ENCODE assay signal across 8 cellular contexts in genomic region chr21:14686466-14687276, GRCh38.
DNase-seq lines count a peak whose midpoint lies in the region; ATAC-seq lines count a peak whose summit lies in the region.

No MANE protein-coding gene starts in this region.

- H3K9ac ChIP-seq in Karpas-422 (ENCODE audit: low read length) = no peak overlapping the region

- H3K4me1 ChIP-seq in Karpas-422 (ENCODE audit: low read length) (no peaks in the 10 kb centered on the region), SJCRH30 (no peaks in the 10 kb centered on the region)

- ATAC-seq in GM18520 (IDR thresholded peaks at IDR 0.05; ENCODE audit: unreplicated experiment) (peak; percentile 50), GM21737 (IDR thresholded peaks at IDR 0.05; ENCODE audit: unreplicated experiment) (peak; percentile 53)

- no peaks in the 10 kb centered on the region for H3K36me3 ChIP-seq in Karpas-422 (ENCODE audit: insufficient read depth, low read length)
- no peaks in the 10 kb centered on the region; the same call in 1 of the 2 replicates for H3K36me3 ChIP-seq in SJCRH30

- no peak overlapping the region for H3K27ac ChIP-seq in Karpas-422 (ENCODE audit: low read length)
- no peak overlapping the region for H3K27ac ChIP-seq in SJCRH30

- H3K4me3 ChIP-seq in Karpas-422 (ENCODE audit: low read length) (no peak overlapping the region), SJCRH30 (no peak overlapping the region)

- no peak overlapping the region for H2AFZ ChIP-seq in Karpas-422 (ENCODE audit: low read length)

- no peaks in the 10 kb centered on the region for H4K20me1 ChIP-seq in Karpas-422 (ENCODE audit: insufficient read depth, low read depth, low read length)

- H3K9me3 ChIP-seq in Karpas-422 (ENCODE audit: low read length) = no peaks in the 10 kb centered on the region
- no peaks in the 10 kb centered on the region for H3K9me3 ChIP-seq in SJCRH30 (replicated peaks)

- DNase-seq in Karpas-422 (peak; percentile 41), medulla oblongata (ENCODE audit: extremely low spot score) (peak; percentile 49), NCI-H524 treated with DMSO at 0.1 percent for 48 hours (lab: John Stamatoyannopoulos, UW) (no peak), NCI-H2196 treated with DMSO at 0.1 percent for 48 hours (lab: John Stamatoyannopoulos, UW; ENCODE audit: unreplicated experiment) (no peak), NCI-H2227 (lab: John Stamatoyannopoulos, UW; ENCODE audit: unreplicated experiment) (no peak), SJCRH30 (no peak)

- H3K27me3 ChIP-seq in Karpas-422 (ENCODE audit: low read length) (no peaks in the 10 kb centered on the region), SJCRH30 (peaks cover 2% of the 10 kb centered on the region; the same call in 1 of the 2 replicates)

- no peaks in the 10 kb centered on the region for H3K79me2 ChIP-seq in Karpas-422 (ENCODE audit: low read length)

- no peaks in the 10 kb centered on the region for H3K9me2 ChIP-seq in Karpas-422 (replicated peaks; ENCODE audit: insufficient read depth, low read length)

- H3K4me2 ChIP-seq in Karpas-422 (ENCODE audit: low read depth, low read length, poor library complexity, severe bottlenecking) = no peak overlapping the region

Comparison
In these comparisons a context has a peak if more than half of its experiments do, and no peak if none do; other contexts are left out.
1. DNase-seq: peak in Karpas-422 (single experiment) and medulla oblongata (single experiment); none in NCI-H524 treated with DMSO at 0.1 percent for 48 hours (single experiment), NCI-H2196 treated with DMSO at 0.1 percent for 48 hours (single experiment), NCI-H2227 (single experiment) and SJCRH30 (0 of 2).